In the genomic region with DNA sequence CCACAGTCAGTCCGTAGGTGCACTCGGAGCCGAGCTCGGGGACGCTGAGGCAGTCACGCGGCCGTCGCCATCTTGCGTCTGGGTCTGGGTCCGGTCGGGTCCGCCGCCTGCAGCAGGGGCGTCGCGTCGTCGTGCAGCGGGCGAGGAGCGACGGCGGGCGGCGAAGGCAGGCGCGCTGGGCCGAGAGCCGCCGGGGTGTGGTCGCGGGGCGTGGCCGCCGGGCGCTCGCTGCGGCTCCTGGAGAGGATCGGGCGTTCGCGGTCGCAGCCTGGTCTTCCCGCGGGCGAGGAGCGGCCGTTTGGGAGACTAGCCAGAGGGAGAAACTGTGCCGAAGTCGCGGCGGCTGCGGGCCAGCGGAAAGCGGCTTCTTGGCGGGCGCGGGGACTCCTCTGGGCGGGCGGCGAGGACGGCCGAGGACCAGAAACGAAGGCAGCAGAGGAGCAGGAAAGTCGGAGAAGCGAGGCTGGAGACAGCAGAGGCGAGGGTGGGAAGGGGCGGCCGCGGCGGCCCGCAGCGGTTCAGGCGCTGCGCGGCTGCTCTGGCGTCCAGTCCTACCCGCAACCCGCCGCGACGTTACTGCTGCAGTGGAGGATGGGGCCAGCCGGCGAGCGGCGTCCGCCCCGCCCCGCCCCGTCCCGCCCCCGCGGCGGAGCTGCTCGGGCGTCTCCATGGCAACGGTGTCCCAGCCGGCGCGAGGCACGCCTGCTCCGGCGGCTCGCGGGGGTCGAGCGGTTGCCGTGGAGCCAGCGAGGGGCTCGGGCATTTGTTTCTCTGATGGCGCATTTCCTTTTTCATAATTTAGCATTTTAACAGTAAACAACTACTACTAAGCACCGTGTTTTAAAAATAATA, we compare ENCODE assay signal across 8 cellular contexts. TPM values are rescaled to one million over a fixed set of nuclear protein-coding genes. Genes with fewer than 3 reads are reported as not detected.
DNase-seq lines count a peak whose midpoint lies in the region; ATAC-seq and TF ChIP-seq lines count a peak whose summit lies in the region.

A gene with protein sequence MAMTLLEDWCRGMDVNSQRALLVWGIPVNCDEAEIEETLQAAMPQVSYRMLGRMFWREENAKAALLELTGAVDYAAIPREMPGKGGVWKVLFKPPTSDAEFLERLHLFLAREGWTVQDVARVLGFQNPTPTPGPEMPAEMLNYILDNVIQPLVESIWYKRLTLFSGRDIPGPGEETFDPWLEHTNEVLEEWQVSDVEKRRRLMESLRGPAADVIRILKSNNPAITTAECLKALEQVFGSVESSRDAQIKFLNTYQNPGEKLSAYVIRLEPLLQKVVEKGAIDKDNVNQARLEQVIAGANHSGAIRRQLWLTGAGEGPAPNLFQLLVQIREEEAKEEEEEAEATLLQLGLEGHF (minus strand): TSS at position 581 of the 852 bp plus-strand sequence. CDS start 745 bp downstream, outside the sequence.

- 1% methylated on average over 93 to 113 of the region's 113 CpGs for WGBS in esophagus, 2 donors

- H3K9me3 ChIP-seq in esophagus (ENCODE audit: control insufficient read depth in 2 of 2, insufficient read depth in 1 of 2, low read depth in 1 of 2, low read length in 1 of 2) (no peaks in the 10 kb centered on the region), muscle layer of colon (ENCODE audit: low read length) (no peaks in the 10 kb centered on the region)

- no peaks in the 10 kb centered on the region for H3K9me3 Mint-ChIP-seq in activated T-cell treated with anti-CD3 and anti-CD28 coated beads, Interleukin-2, amount 50 U/mL, for 4 hours

- H3K4me1 ChIP-seq in esophagus (ENCODE audit: control insufficient read depth in 2 of 2, insufficient read depth in 2 of 2, low read length in 1 of 2) (peaks cover 2% of the 10 kb centered on the region in 2 donors), muscle layer of colon (ENCODE audit: insufficient read depth, low read length) (peaks cover 21% of the 10 kb centered on the region)

- DNase-seq in DMS 273 treated with DMSO at 0.1 percent for 48 hours (lab: John Stamatoyannopoulos, UW) = peak; percentile 44
- peak; percentile 89 for DNase-seq in KBM-7
- DNase-seq in activated T-cell treated with anti-CD3 and anti-CD28 coated beads, Interleukin-2, amount 50 U/mL, for 4 hours = peak; percentile 81
- DNase-seq in stimulated activated CD8-positive, alpha-beta memory T cell treated with anti-CD3 and anti-CD28 coated beads, Interleukin-7, amount 100 ng/mL, for 1 hour (ENCODE audit: low read depth in 2 of 2) = peak; percentile 74 to 75

- H3K36me3 Mint-ChIP-seq in activated T-cell treated with anti-CD3 and anti-CD28 coated beads, Interleukin-2, amount 50 U/mL, for 4 hours (ENCODE audit: insufficient read depth) = peaks cover 13% of the 10 kb centered on the region

- H3K36me3 ChIP-seq in esophagus (ENCODE audit: control insufficient read depth in 2 of 2, insufficient read depth in 2 of 2, low read length in 1 of 2) = peaks cover 0 to 19% of the 10 kb centered on the region in 2 donors
- H3K36me3 ChIP-seq in muscle layer of colon (ENCODE audit: insufficient read depth, low read length) = peaks cover 23% of the 10 kb centered on the region

- in situ Hi-C loops in KBM-7 (cut with MboI; ENCODE audit: low pct_unique_long_range_greater_than_20kb, low sequenced_read_pairs) = no loop called here

- H3K4me1 Mint-ChIP-seq in activated T-cell treated with anti-CD3 and anti-CD28 coated beads, Interleukin-2, amount 50 U/mL, for 4 hours (ENCODE audit: low read depth) = peaks cover 22% of the 10 kb centered on the region

- peak within 1 kb of the TSS; percentile 90 for H3K9ac ChIP-seq in muscle layer of colon (ENCODE audit: low read length)

- H3K27ac ChIP-seq in esophagus (ENCODE audit: low read depth in 2 of 2, low read length in 1 of 2) (peak within 1 kb of the TSS; percentile 92 to 93), muscle layer of colon (ENCODE audit: low read depth, low read length) (peak within 1 kb of the TSS; percentile 84)

- H3K27me3 ChIP-seq in esophagus (ENCODE audit: control insufficient read depth in 1 of 2, insufficient read depth in 2 of 2, low read length in 2 of 2) = no peaks in the 10 kb centered on the region
- H3K27me3 ChIP-seq in muscle layer of colon (ENCODE audit: control insufficient read depth in 1 of 2, insufficient read depth in 2 of 2, low read length in 2 of 2) = no peaks in the 10 kb centered on the region

- peak within 1 kb of the TSS; percentile 92 for H3K4me3 Mint-ChIP-seq in activated T-cell treated with anti-CD3 and anti-CD28 coated beads, Interleukin-2, amount 50 U/mL, for 4 hours

- no peaks in the 10 kb centered on the region for H3K27me3 Mint-ChIP-seq in activated T-cell treated with anti-CD3 and anti-CD28 coated beads, Interleukin-2, amount 50 U/mL, for 4 hours (ENCODE audit: low read depth)

- H3K4me3 ChIP-seq in esophagus (ENCODE audit: low read depth in 1 of 2, low read length in 2 of 2) = peak within 1 kb of the TSS; percentile 61 to 83
- peak within 1 kb of the TSS; percentile 94 to 96 for H3K4me3 ChIP-seq in muscle layer of colon (ENCODE audit: low read depth in 1 of 2, low read length in 2 of 2)

- peak; percentile 67 for ATAC-seq in GM21619 (IDR thresholded peaks at IDR 0.05; ENCODE audit: unreplicated experiment)
- peak; percentile 80 to 87 for ATAC-seq in activated T-cell treated with anti-CD3 and anti-CD28 coated beads, Interleukin-2, amount 50 U/mL, for 4 hours

TF ChIP-seq in PFSK-1, 5 proteins besides CTCF, POLR2A, EP300 and RAD21:
- TF ChIP-seq, protein P1, sequence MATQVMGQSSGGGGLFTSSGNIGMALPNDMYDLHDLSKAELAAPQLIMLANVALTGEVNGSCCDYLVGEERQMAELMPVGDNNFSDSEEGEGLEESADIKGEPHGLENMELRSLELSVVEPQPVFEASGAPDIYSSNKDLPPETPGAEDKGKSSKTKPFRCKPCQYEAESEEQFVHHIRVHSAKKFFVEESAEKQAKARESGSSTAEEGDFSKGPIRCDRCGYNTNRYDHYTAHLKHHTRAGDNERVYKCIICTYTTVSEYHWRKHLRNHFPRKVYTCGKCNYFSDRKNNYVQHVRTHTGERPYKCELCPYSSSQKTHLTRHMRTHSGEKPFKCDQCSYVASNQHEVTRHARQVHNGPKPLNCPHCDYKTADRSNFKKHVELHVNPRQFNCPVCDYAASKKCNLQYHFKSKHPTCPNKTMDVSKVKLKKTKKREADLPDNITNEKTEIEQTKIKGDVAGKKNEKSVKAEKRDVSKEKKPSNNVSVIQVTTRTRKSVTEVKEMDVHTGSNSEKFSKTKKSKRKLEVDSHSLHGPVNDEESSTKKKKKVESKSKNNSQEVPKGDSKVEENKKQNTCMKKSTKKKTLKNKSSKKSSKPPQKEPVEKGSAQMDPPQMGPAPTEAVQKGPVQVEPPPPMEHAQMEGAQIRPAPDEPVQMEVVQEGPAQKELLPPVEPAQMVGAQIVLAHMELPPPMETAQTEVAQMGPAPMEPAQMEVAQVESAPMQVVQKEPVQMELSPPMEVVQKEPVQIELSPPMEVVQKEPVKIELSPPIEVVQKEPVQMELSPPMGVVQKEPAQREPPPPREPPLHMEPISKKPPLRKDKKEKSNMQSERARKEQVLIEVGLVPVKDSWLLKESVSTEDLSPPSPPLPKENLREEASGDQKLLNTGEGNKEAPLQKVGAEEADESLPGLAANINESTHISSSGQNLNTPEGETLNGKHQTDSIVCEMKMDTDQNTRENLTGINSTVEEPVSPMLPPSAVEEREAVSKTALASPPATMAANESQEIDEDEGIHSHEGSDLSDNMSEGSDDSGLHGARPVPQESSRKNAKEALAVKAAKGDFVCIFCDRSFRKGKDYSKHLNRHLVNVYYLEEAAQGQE (IDR thresholded peaks at IDR 0.05; ENCODE audit: insufficient read depth in 1 of 2, low read depth in 2 of 2, low read length in 2 of 2) = no peak
- TF ChIP-seq TAF1 (IDR thresholded peaks at IDR 0.05; ENCODE audit: borderline replicate concordance, insufficient read depth, low read length) = no peak
- peak; percentile 75 for TF ChIP-seq FOXP2 (optimal IDR thresholded peaks at IDR 0.05; ENCODE audit: borderline replicate concordance, extremely low read depth, extremely low read length, insufficient read depth)
- peak; percentile 14; the same call in 1 of the 2 replicates for TF ChIP-seq SIN3A (IDR thresholded peaks at IDR 0.05; ENCODE audit: borderline replicate concordance, insufficient read depth, low read length)
- peak; percentile 54; the same call in 1 of the 2 replicates for TF ChIP-seq POLR2AphosphoS5 (IDR thresholded peaks at IDR 0.05; ENCODE audit: low read depth, low read length)

RNA-seq across cellular contexts. Expression of the gene that starts here (rescaled TPM):
- polyA plus RNA-seq in PFSK-1 (2012; ENCODE audit: insufficient read length, low read depth) = 30.0 TPM
- total RNA-seq in activated T-cell treated with anti-CD3 and anti-CD28 coated beads, Interleukin-2, amount 50 U/mL, for 4 hours = 10 to 100 TPM; 41.0 to 55.2 (median 50.8) TPM
- 10 to 100 TPM; 12.7 to 13.2 TPM for polyA plus RNA-seq in esophagus

Comparison
In these comparisons a context has a peak if more than half of its experiments do, and no peak if none do; other contexts are left out.
1. Peak in every context shown above with its lines: DNase-seq, ATAC-seq, H3K4me3 ChIP-seq and H3K27ac ChIP-seq.